9 cellular contexts compared by ENCODE assay signal in genomic region chr12:111443086-111443485, GRCh38. TPM values are rescaled to one million over a fixed set of nuclear protein-coding genes. Genes with fewer than 3 reads are reported as not detected.
DNase-seq lines count a peak whose midpoint lies in the region; ATAC-seq and TF ChIP-seq lines count a peak whose summit lies in the region.
"Had no signal": no experiment of that assay in that cellular context is flagged by ENCODE, and none has a peak within 500 bp of the region (broad histone marks: within the 10 kb centered on the region; RNA-seq: fewer than 3 reads in every experiment).

No MANE protein-coding gene starts in this region.

- H3K27ac ChIP-seq in left ventricle myocardium inferior (replicated peaks) (peak overlapping the region; percentile 97), uterus (peak overlapping the region in 1 of 2 donors; percentile 38)

- POLR2A ChIA-PET in activated CD8-positive, alpha-beta T cell treated with anti-CD3 and anti-CD28 coated beads, Interleukin-2, amount 10 ng/mL, durations not matched to agents 7 days and 5 days (lab: Charles Lee), result interaction anchor here (3.6 to 3.7 kb wide), 2 partner anchors 8 to 13 kb away, joined by 52 to 57 read pairs; no protein-coding TSS in a partner anchor

- H3K4me3 ChIP-seq in left ventricle myocardium inferior (no peak overlapping the region), uterus (no peak overlapping the region)
- H3K4me3 ChIP-seq: tibial artery had no signal

- no peak for TF ChIP-seq POLR2A in uterus (IDR thresholded peaks at IDR 0.05)

- H3K4me1 Mint-ChIP-seq in T-helper 2 cell treated with Interferon-gamma antibody and Interleukin-4, amounts not matched to agents 5 μg/mL and 100 μg/mL, for 36 hours (ENCODE audit: low read depth), result peaks cover 66% of the 10 kb centered on the region
- H3K4me1 Mint-ChIP-seq in activated CD8-positive, alpha-beta T cell treated with anti-CD3 and anti-CD28 coated beads, Interleukin-2, amount 10 ng/mL, durations not matched to agents 7 days and 5 days (ENCODE audit: low read depth), result peaks cover 92% of the 10 kb centered on the region

- H3K9me3 Mint-ChIP-seq in T-helper 2 cell treated with Interferon-gamma antibody and Interleukin-4, amounts not matched to agents 5 μg/mL and 100 μg/mL, for 36 hours, result no peaks in the 10 kb centered on the region
- H3K9me3 Mint-ChIP-seq in activated CD8-positive, alpha-beta T cell treated with anti-CD3 and anti-CD28 coated beads, Interleukin-2, amount 10 ng/mL, durations not matched to agents 7 days and 5 days (ENCODE audit: insufficient read depth), result no peaks in the 10 kb centered on the region

- H3K27me3 ChIP-seq in left ventricle myocardium inferior (ENCODE audit: low read depth) (no peaks in the 10 kb centered on the region), uterus (no peaks in the 10 kb centered on the region)
- H3K27me3 ChIP-seq: tibial artery had no signal

- no peak for TF ChIP-seq CTCF in left ventricle myocardium inferior (IDR thresholded peaks at IDR 0.05; ENCODE audit: borderline replicate concordance)
- no peak for TF ChIP-seq CTCF in GM13976 (IDR thresholded peaks at IDR 0.05; ENCODE audit: borderline replicate concordance, control extremely low read depth, extremely low read depth, insufficient read depth, missing control alignments)
- no peak for TF ChIP-seq CTCF in uterus (IDR thresholded peaks at IDR 0.05)

- H3K4me1 ChIP-seq in left ventricle myocardium inferior (peaks cover 100% of the 10 kb centered on the region), uterus (peaks cover 0 to 10% of the 10 kb centered on the region in 2 donors)

- no peak for ATAC-seq in activated CD8-positive, alpha-beta T cell treated with anti-CD3 and anti-CD28 coated beads, Interleukin-2, amount 10 ng/mL, durations not matched to agents 7 days and 5 days

- H3K4me3 Mint-ChIP-seq in T-helper 2 cell treated with Interferon-gamma antibody and Interleukin-4, amounts not matched to agents 5 μg/mL and 100 μg/mL, for 36 hours, result peak overlapping the region; percentile 79
- no peak overlapping the region for H3K4me3 Mint-ChIP-seq in activated CD8-positive, alpha-beta T cell treated with anti-CD3 and anti-CD28 coated beads, Interleukin-2, amount 10 ng/mL, durations not matched to agents 7 days and 5 days

- peak overlapping the region; percentile 91 for H3K27ac Mint-ChIP-seq in T-helper 2 cell treated with Interferon-gamma antibody and Interleukin-4, amounts not matched to agents 5 μg/mL and 100 μg/mL, for 36 hours
- H3K27ac Mint-ChIP-seq in activated CD8-positive, alpha-beta T cell treated with anti-CD3 and anti-CD28 coated beads, Interleukin-2, amount 10 ng/mL, durations not matched to agents 7 days and 5 days, result peak overlapping the region; percentile 93

- H3K9me3 ChIP-seq in left ventricle myocardium inferior (replicated peaks) (no peaks in the 10 kb centered on the region), uterus (no peaks in the 10 kb centered on the region)
- H3K9me3 ChIP-seq: tibial artery had no signal

- H3K36me3 ChIP-seq in left ventricle myocardium inferior (peaks cover 19% of the 10 kb centered on the region), uterus (no peaks in the 10 kb centered on the region)

- CTCF ChIA-PET in activated CD8-positive, alpha-beta T cell treated with anti-CD3 and anti-CD28 coated beads, Interleukin-2, amount 10 ng/mL, durations not matched to agents 7 days and 5 days (lab: Charles Lee), result interaction anchor here (1.7 to 28.2 kb wide), 5 partner anchors 8 to 39 kb away, joined by 6 to 1088 read pairs (median 40); partner anchors contain the start of gene SH2B3

- DNase-seq in T-helper 2 cell treated with Interferon-gamma antibody and Interleukin-4, amounts not matched to agents 5 μg/mL and 100 μg/mL, for 36 hours (ENCODE audit: low spot score), result no peak
- DNase-seq in T-helper 2 cell, result no peak
- no peak for DNase-seq in activated CD8-positive, alpha-beta T cell treated with anti-CD3 and anti-CD28 coated beads, Interleukin-2, amount 10 ng/mL, durations not matched to agents 7 days and 5 days
- DNase-seq in left ventricle myocardium inferior, result no peak
- DNase-seq in stimulated activated CD8-positive, alpha-beta memory T cell treated with anti-CD3 and anti-CD28 coated beads, Interleukin-4, amount 100 ng/mL, for 48 hours, result peak; percentile 24
- DNase-seq in SK-N-DZ (ENCODE audit: low spot score), result no peak
- no peak for DNase-seq in GM13976 (ENCODE audit: low spot score)
- no peak for DNase-seq in uterus

- H3K27me3 Mint-ChIP-seq in T-helper 2 cell treated with Interferon-gamma antibody and Interleukin-4, amounts not matched to agents 5 μg/mL and 100 μg/mL, for 36 hours (ENCODE audit: low read depth), result no peaks in the 10 kb centered on the region
- H3K27me3 Mint-ChIP-seq in activated CD8-positive, alpha-beta T cell treated with anti-CD3 and anti-CD28 coated beads, Interleukin-2, amount 10 ng/mL, durations not matched to agents 7 days and 5 days (ENCODE audit: low read depth), result no peaks in the 10 kb centered on the region

- H3K36me3 Mint-ChIP-seq in T-helper 2 cell treated with Interferon-gamma antibody and Interleukin-4, amounts not matched to agents 5 μg/mL and 100 μg/mL, for 36 hours (ENCODE audit: low read depth), result peaks cover 59% of the 10 kb centered on the region
- peaks cover 60% of the 10 kb centered on the region for H3K36me3 Mint-ChIP-seq in activated CD8-positive, alpha-beta T cell treated with anti-CD3 and anti-CD28 coated beads, Interleukin-2, amount 10 ng/mL, durations not matched to agents 7 days and 5 days (ENCODE audit: low read depth)

- intact Hi-C loops in left ventricle myocardium inferior (cut with micrococcal nuclease), result no loop called here
- intact Hi-C loops in uterus (cut with DNase I; ENCODE audit: low total_unique reads), result no loop called here

- in situ Hi-C loops in GM13976 (cut with MboI; ENCODE audit: low sequenced_read_pairs, unreplicated experiment), result no loop called here

RNA-seq across cellular contexts. Expression of gene SH2B3, which starts 37.4 kb away (rescaled TPM):
- total RNA-seq in activated CD8-positive, alpha-beta T cell treated with anti-CD3 and anti-CD28 coated beads, Interleukin-2, amount 10 ng/mL, durations not matched to agents 7 days and 5 days, result 10 to 100 TPM; 49.9 to 50.9 TPM
- total RNA-seq in left ventricle myocardium inferior (50.5 TPM), uterus (10 to 100 TPM; 11.8 to 31.3 (median 21.8) TPM)
- 2.7 and 4.7 TPM in 2 replicates for polyA plus RNA-seq in SK-N-DZ (2014; cell fraction: cytosol; rRNA removed)
- polyA plus RNA-seq in SK-N-DZ (2014; cell fraction: nucleus; rRNA removed), result 1.7 and 2.3 TPM in 2 replicates
